ENCODE assay signal across 22 cellular contexts in the genomic region with DNA sequence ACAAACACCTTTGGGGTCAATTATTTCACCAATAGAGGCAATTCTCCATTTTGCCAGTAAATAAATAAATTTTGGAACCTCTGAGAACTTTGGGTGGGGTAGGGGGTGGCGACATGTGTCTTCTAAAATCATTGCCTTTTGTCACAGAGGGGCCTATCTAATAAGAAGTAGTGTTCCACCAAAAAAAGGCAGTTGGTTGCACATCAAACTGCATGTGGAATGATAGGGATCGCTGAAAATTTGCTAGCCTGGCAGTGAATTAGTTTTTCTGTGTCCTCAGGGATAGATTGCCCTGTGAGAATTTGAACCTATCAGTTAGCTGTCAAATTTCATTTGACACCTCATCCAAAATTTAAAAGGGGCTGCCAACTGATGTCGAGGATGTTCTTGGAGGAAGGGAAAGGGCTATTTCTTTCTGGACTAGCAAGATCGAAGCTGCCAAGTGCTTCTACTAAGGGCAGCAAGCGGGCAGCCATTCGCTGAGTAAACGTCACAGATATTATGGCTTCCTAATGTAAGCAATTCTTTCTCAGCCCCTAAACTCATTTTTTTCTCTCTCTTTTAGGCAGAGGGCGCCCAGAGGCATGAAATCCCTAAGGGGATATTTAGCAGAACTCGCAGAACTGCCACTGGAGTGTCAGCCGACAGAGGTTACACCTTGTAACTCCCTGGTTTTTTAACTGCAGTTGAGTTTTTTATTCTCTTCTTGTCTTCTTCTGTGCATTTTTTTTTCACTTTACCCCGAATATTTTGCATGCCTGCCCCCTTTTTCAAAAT.
DNase-seq lines count a peak whose midpoint lies in the region; TF ChIP-seq lines count a peak whose summit lies in the region.
"Had no signal": no experiment of that assay in that cellular context is flagged by ENCODE, and none has a peak within 500 bp of the region (broad histone marks: within the 10 kb centered on the region; RNA-seq: fewer than 3 reads in every experiment).

No MANE protein-coding gene starts in this region.

- peak overlapping the region; percentile 19 for H3K27ac ChIP-seq in endodermal cell (ENCODE audit: low read depth, low read length)
- H3K27ac ChIP-seq: 22Rv1, SJSA1 had no signal

- H3K27ac Mint-ChIP-seq in endodermal cell: no peak overlapping the region
- H3K27ac Mint-ChIP-seq: CD4-positive, CD25-positive, alpha-beta regulatory T cell; T-helper 2 cell treated with Interferon-gamma antibody and Interleukin-4, amounts not matched to agents 5 μg/mL and 100 μg/mL, for 36 hours had no signal

- peak; percentile 15 for TF ChIP-seq CTCF in endodermal cell (conservative IDR thresholded peaks at IDR 0.05)

- H3K4me1 Mint-ChIP-seq in endodermal cell: peaks cover 32% of the 10 kb centered on the region
- H3K4me1 Mint-ChIP-seq: CD4-positive, CD25-positive, alpha-beta regulatory T cell had no signal

- DNase-seq in NCI-H2081 (lab: John Stamatoyannopoulos, UW): peak; percentile 2 to 49
- DNase-seq in NCI-H2081 treated with DMSO at 0.1 percent for 48 hours (lab: John Stamatoyannopoulos, UW): no peak
- DNase-seq in HAP-1 (ENCODE audit: low spot score in 2 of 2): peak; percentile 40 to 55
- no peak for DNase-seq in endodermal cell
- DNase-seq in retina: peak; percentile 35
- no peak for DNase-seq in H7
- DNase-seq in NCI-H526 treated with DMSO at 0.1 percent for 48 hours (lab: John Stamatoyannopoulos, UW): no peak
- no peak for DNase-seq in SW480 (ENCODE audit: low spot score)
- DNase-seq: Caco-2; CD4-positive, CD25-positive, alpha-beta regulatory T cell; EL; GOT3; KG1; NCI-H1417 treated with DMSO at 0.1 percent for 48 hours; NCI-H1930; NCI-H2171 treated with DMSO at 0.1 percent for 48 hours; NCI-H446; NCI-H774 had no signal

- H3K4me3 Mint-ChIP-seq in endodermal cell: no peak overlapping the region
- H3K4me3 Mint-ChIP-seq: CD4-positive, CD25-positive, alpha-beta regulatory T cell; T-helper 2 cell treated with Interferon-gamma antibody and Interleukin-4, amounts not matched to agents 5 μg/mL and 100 μg/mL, for 36 hours had no signal

- H3K9me3 Mint-ChIP-seq in endodermal cell: no peaks in the 10 kb centered on the region

- H3K36me3 ChIP-seq in HAP-1 (replicated peaks): no peaks in the 10 kb centered on the region
- H3K36me3 ChIP-seq in endodermal cell (ENCODE audit: control insufficient read depth, insufficient read depth, low read length): no peaks in the 10 kb centered on the region
- no peaks in the 10 kb centered on the region for H3K36me3 ChIP-seq in H7 (replicated peaks; ENCODE audit: control insufficient read depth, insufficient read depth, low read length)
- H3K36me3 ChIP-seq: SJSA1 had no signal

- H3K27me3 ChIP-seq in HAP-1 (ENCODE audit: low read depth): peaks cover 3% of the 10 kb centered on the region; the same call in 1 of the 2 replicates
- H3K27me3 ChIP-seq in endodermal cell (ENCODE audit: control insufficient read depth, insufficient read depth, low read length, poor library complexity, severe bottlenecking): no peaks in the 10 kb centered on the region
- peaks cover 2% of the 10 kb centered on the region; the same call in 1 of the 2 replicates for H3K27me3 ChIP-seq in H7 (ENCODE audit: control insufficient read depth, insufficient read depth, low read length)
- H3K27me3 ChIP-seq: SJSA1 had no signal

- in situ Hi-C loops in HAP-1 (cut with MboI; ENCODE audit: low sequenced_read_pairs): no loop called here

- H3K4me3 ChIP-seq in HAP-1 (no peak overlapping the region), endodermal cell (ENCODE audit: low read length) (no peak overlapping the region), H7 (ENCODE audit: insufficient read depth, low read depth, low read length) (no peak overlapping the region)
- H3K4me3 ChIP-seq: GM12878, SJSA1 had no signal

- peaks cover 18% of the 10 kb centered on the region for H3K27me3 Mint-ChIP-seq in endodermal cell (ENCODE audit: insufficient read depth)
- H3K27me3 Mint-ChIP-seq: CD4-positive, CD25-positive, alpha-beta regulatory T cell had no signal

- H3K9ac ChIP-seq in endodermal cell (ENCODE audit: extremely low read depth, low read length, poor library complexity, severe bottlenecking): no peak overlapping the region

- H3K4me1 ChIP-seq in HAP-1 (peaks cover 24% of the 10 kb centered on the region), endodermal cell (ENCODE audit: control insufficient read depth, insufficient read depth, low read length) (no peaks in the 10 kb centered on the region)
- H3K4me1 ChIP-seq: Caco-2, SJSA1 had no signal

- no peaks in the 10 kb centered on the region for H3K36me3 Mint-ChIP-seq in endodermal cell (ENCODE audit: low read depth)
- H3K36me3 Mint-ChIP-seq: CD4-positive, CD25-positive, alpha-beta regulatory T cell had no signal

- 63 to 72% methylated on average over 7 to 11 of the region's 11 CpGs for WGBS in endodermal cell (ENCODE audit: insufficient coverage in 1 of 2, insufficient read length in 1 of 2), 2 experiments

- no peaks in the 10 kb centered on the region for H3K9me3 ChIP-seq in HAP-1
- H3K9me3 ChIP-seq in endodermal cell (ENCODE audit: control insufficient read depth, low read length): no peaks in the 10 kb centered on the region
- H3K9me3 ChIP-seq: Caco-2 had no signal

Comparison
In these comparisons a context has a peak if more than half of its experiments do, and no peak if none do; other contexts are left out.
1. DNase-seq: peak in NCI-H2081 (2 of 2), HAP-1 (2 of 2) and retina (single experiment); none in NCI-H2081 treated with DMSO at 0.1 percent for 48 hours (single experiment), endodermal cell (single experiment), H7 (single experiment), NCI-H526 treated with DMSO at 0.1 percent for 48 hours (single experiment) and SW480 (single experiment).